8 cellular contexts compared by ENCODE assay signal in genomic region chr1:156746381-156746715, GRCh38. TPM values are rescaled to one million over a fixed set of nuclear protein-coding genes. Genes with fewer than 3 reads are reported as not detected.
DNase-seq lines count a peak whose midpoint lies in the region; ATAC-seq and TF ChIP-seq lines count a peak whose summit lies in the region.

No MANE protein-coding gene starts in this region.

- CTCF ChIA-PET in activated CD4-positive, alpha-beta T cell treated with anti-CD3 and anti-CD28 coated beads for 36 hours (lab: Charles Lee) = interaction anchor here (1.0 to 1.6 kb wide), 2 partner anchors 21 to 114 kb away, joined by 3 read pairs; partner anchors contain the start of genes NTRK1 and PRCC

- intact Hi-C loops in activated CD4-positive, alpha-beta T cell treated with anti-CD3 and anti-CD28 coated beads for 36 hours (cut with DNase I, micrococcal nuclease) = loop anchor here in 1 of 2 experiments (10.0 kb wide), 1 partner anchor 892 kb away; the partner anchor contains the start of genes GON4L and SYT11
- intact Hi-C loops in ascending aorta (cut with DNase I) = loop anchor here (10.0 kb wide), 1 partner anchor 622 kb away; no protein-coding TSS in a partner anchor
- intact Hi-C loops in left lung (cut with DNase I) = no loop called here

- peaks cover 73% of the 10 kb centered on the region for H3K36me3 Mint-ChIP-seq in activated CD4-positive, alpha-beta T cell treated with anti-CD3 and anti-CD28 coated beads for 36 hours (ENCODE audit: low read depth)

- DNase-seq in activated CD4-positive, alpha-beta T cell treated with anti-CD3 and anti-CD28 coated beads for 36 hours = no peak
- no peak for DNase-seq in activated CD4-positive, alpha-beta T cell treated with anti-CD3 and anti-CD28 coated beads, Interleukin-2, amount 50 U/mL, for 48 hours
- DNase-seq in ascending aorta (ENCODE audit: low spot score in 2 of 2) = no peak
- no peak for DNase-seq in left lung
- no peak for DNase-seq in ureter (ENCODE audit: low spot score)
- DNase-seq in BE2C = no peak
- no peak for DNase-seq in activated CD4-positive, alpha-beta T cell treated with anti-CD3 and anti-CD28 coated beads, Interleukin-2, amount 50 U/mL, for 1 hour

- no peaks in the 10 kb centered on the region for H3K9me3 ChIP-seq in ascending aorta
- no peaks in the 10 kb centered on the region for H3K9me3 ChIP-seq in left lung
- H3K9me3 ChIP-seq in BE2C = no peaks in the 10 kb centered on the region

- H3K4me3 ChIP-seq in ascending aorta (peak overlapping the region; percentile 73 to 75), left lung (peak overlapping the region; percentile 45 to 97), BE2C (ENCODE audit: low read depth, low read length) (no peak overlapping the region)

- no peaks in the 10 kb centered on the region for H3K9me3 Mint-ChIP-seq in activated CD4-positive, alpha-beta T cell treated with anti-CD3 and anti-CD28 coated beads for 36 hours (ENCODE audit: low read depth)

- no peaks in the 10 kb centered on the region for H3K27me3 Mint-ChIP-seq in activated CD4-positive, alpha-beta T cell treated with anti-CD3 and anti-CD28 coated beads for 36 hours

- H3K36me3 ChIP-seq in ascending aorta (peaks cover 20 to 39% of the 10 kb centered on the region in 2 donors), left lung (peaks cover 0 to 35% of the 10 kb centered on the region in 2 donors), BE2C (peaks cover 48% of the 10 kb centered on the region)

- H3K4me1 Mint-ChIP-seq in activated CD4-positive, alpha-beta T cell treated with anti-CD3 and anti-CD28 coated beads for 36 hours = peaks cover 64% of the 10 kb centered on the region

- POLR2A ChIA-PET in activated CD4-positive, alpha-beta T cell treated with anti-CD3 and anti-CD28 coated beads for 36 hours (lab: Charles Lee) = no interaction called here

- peak overlapping the region; percentile 88 for H3K27ac Mint-ChIP-seq in activated CD4-positive, alpha-beta T cell treated with anti-CD3 and anti-CD28 coated beads for 36 hours

- ATAC-seq in activated CD4-positive, alpha-beta T cell treated with anti-CD3 and anti-CD28 coated beads for 36 hours = no peak
- no peak for ATAC-seq in left lung

- no peak for TF ChIP-seq CTCF in ascending aorta (IDR thresholded peaks at IDR 0.05)
- no peak for TF ChIP-seq CTCF in left lung (IDR thresholded peaks at IDR 0.05)
- TF ChIP-seq CTCF in BE2C (IDR thresholded peaks at IDR 0.05; ENCODE audit: low read depth, low read length) = no peak

- H3K27ac ChIP-seq in ascending aorta = peak overlapping the region; percentile 89 to 99
- peak overlapping the region; percentile 98 for H3K27ac ChIP-seq in left lung
- H3K27ac ChIP-seq in temporal lobe (ENCODE audit: low read depth, low read length) = peak overlapping the region; percentile 97

- H3K27me3 ChIP-seq in ascending aorta (no peaks in the 10 kb centered on the region), left lung (no peaks in the 10 kb centered on the region), BE2C (no peaks in the 10 kb centered on the region)

- H3K4me3 Mint-ChIP-seq in activated CD4-positive, alpha-beta T cell treated with anti-CD3 and anti-CD28 coated beads for 36 hours = peak overlapping the region; percentile 98

- peaks cover 16 to 47% of the 10 kb centered on the region in 2 donors for H3K4me1 ChIP-seq in ascending aorta
- H3K4me1 ChIP-seq in left lung = peaks cover 38 to 82% of the 10 kb centered on the region in 2 donors
- peaks cover 27% of the 10 kb centered on the region for H3K4me1 ChIP-seq in BE2C

RNA-seq across cellular contexts. Expression of gene HDGF, which starts 5.1 kb away (rescaled TPM):
- total RNA-seq in activated CD4-positive, alpha-beta T cell treated with anti-CD3 and anti-CD28 coated beads for 36 hours = 100 to 1,000 TPM; 312 to 358 TPM
- total RNA-seq in ascending aorta (153 TPM), left lung (100 to 1,000 TPM; 139 to 207 TPM), temporal lobe (72.0 TPM), ureter (151 TPM)
- polyA plus RNA-seq in BE2C (2012; ENCODE audit: insufficient read depth, insufficient read length, low read depth) = 264 TPM

RNA-seq across cellular contexts. Expression of gene MRPL24, which starts 5.5 kb away (rescaled TPM):
- total RNA-seq in activated CD4-positive, alpha-beta T cell treated with anti-CD3 and anti-CD28 coated beads for 36 hours = 10 to 100 TPM; 81.9 to 89.7 TPM
- 17.0 TPM for total RNA-seq in ascending aorta
- total RNA-seq in left lung = 10 to 100 TPM; 42.8 to 62.2 TPM
- total RNA-seq in temporal lobe = 11.6 TPM
- 91.6 TPM for total RNA-seq in ureter
- polyA plus RNA-seq in BE2C (2012; ENCODE audit: insufficient read depth, insufficient read length, low read depth) = 264 TPM

RNA-seq across cellular contexts. Expression of gene ISG20L2, which starts 17.8 kb away (rescaled TPM):
- total RNA-seq in activated CD4-positive, alpha-beta T cell treated with anti-CD3 and anti-CD28 coated beads for 36 hours = 10 to 100 TPM; 48.4 to 65.2 TPM
- total RNA-seq in ascending aorta (7.8 TPM), left lung (10 to 100 TPM; 18.3 to 30.8 TPM), temporal lobe (5.9 TPM), ureter (42.7 TPM)
- polyA plus RNA-seq in BE2C (2012; ENCODE audit: insufficient read depth, insufficient read length, low read depth) = 100 TPM

RNA-seq across cellular contexts. Expression of gene METTL25B, which starts 18.1 kb away (rescaled TPM):
- 10 to 100 TPM; 31.0 to 40.5 TPM for total RNA-seq in activated CD4-positive, alpha-beta T cell treated with anti-CD3 and anti-CD28 coated beads for 36 hours
- total RNA-seq in ascending aorta (9.9 TPM), left lung (10 to 100 TPM; 30.6 to 35.3 TPM), temporal lobe (6.6 TPM), ureter (49.5 TPM)
- polyA plus RNA-seq in BE2C (2012; ENCODE audit: insufficient read depth, insufficient read length, low read depth) = 47.1 TPM

RNA-seq across cellular contexts. Expression of gene PRCC, which starts 21.0 kb away (rescaled TPM):
- total RNA-seq in activated CD4-positive, alpha-beta T cell treated with anti-CD3 and anti-CD28 coated beads for 36 hours = 100 to 1,000 TPM in 1 of 2 experiments, 10 to 100 TPM in 1; 80.4 to 110 TPM
- total RNA-seq in ascending aorta = 16.3 TPM
- 10 to 100 TPM; 40.7 to 56.2 TPM for total RNA-seq in left lung
- total RNA-seq in temporal lobe = 26.3 TPM
- 70.9 TPM for total RNA-seq in ureter
- polyA plus RNA-seq in BE2C (2012; ENCODE audit: insufficient read depth, insufficient read length, low read depth) = 319 TPM
